Comparison of ENCODE assay signal across 6 cellular contexts in the genomic region with DNA sequence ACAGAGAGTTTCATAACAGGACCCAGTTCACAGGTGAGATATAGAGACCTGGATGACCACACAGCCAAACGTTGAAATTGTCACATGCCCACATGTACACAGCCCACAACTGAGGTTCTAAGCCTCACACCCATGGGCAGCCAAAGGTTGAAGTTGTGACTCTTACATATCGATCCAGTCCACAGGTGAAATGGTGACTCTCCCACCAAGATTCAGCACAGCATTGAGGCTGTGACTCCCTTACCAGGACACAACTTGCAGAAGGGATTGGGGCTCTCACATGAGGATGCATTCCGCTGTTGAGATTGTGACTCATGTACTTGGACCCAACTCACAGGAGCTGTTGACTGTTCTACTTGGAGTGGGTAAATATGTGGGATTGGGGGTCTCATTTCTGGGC.
"Had no signal": no experiment of that assay in that cellular context is flagged by ENCODE, and none has a peak within 500 bp of the region (broad histone marks: within the 10 kb centered on the region; RNA-seq: fewer than 3 reads in every experiment).

No MANE protein-coding gene starts in this region.

- DNase-seq: IMR-90, KBM-7 had no signal

- H3K4me1 Mint-ChIP-seq: IgD-negative memory B cell had no signal

- H3K27me3 Mint-ChIP-seq: IgD-negative memory B cell had no signal

- H3K36me3 Mint-ChIP-seq: IgD-negative memory B cell had no signal

- H3K4me3 Mint-ChIP-seq: IgD-negative memory B cell had no signal

- H3K27ac Mint-ChIP-seq: IgD-negative memory B cell had no signal

- H3K27ac ChIP-seq: HL-60 had no signal

- ATAC-seq: HepG2, K562 had no signal

- H3K4me3 ChIP-seq: K562 had no signal
